ENCODE assay signal across 8 cellular contexts in genomic region chr12:52741378-52742195, GRCh38. TPM values are rescaled to one million over a fixed set of nuclear protein-coding genes. Genes with fewer than 3 reads are reported as not detected.
DNase-seq lines count a peak whose midpoint lies in the region; ATAC-seq and TF ChIP-seq lines count a peak whose summit lies in the region.

No MANE protein-coding gene starts in this region.

- POLR2A ChIA-PET in activated CD4-positive, alpha-beta memory T cell treated with anti-CD3 and anti-CD28 coated beads for 36 hours (lab: Charles Lee), result no interaction called here

- H3K27me3 ChIP-seq in Karpas-422 (ENCODE audit: low read length) (no peaks in the 10 kb centered on the region), prostate gland (replicated peaks; ENCODE audit: insufficient read depth) (no peaks in the 10 kb centered on the region)

- H4K20me1 ChIP-seq in Karpas-422 (ENCODE audit: insufficient read depth, low read depth, low read length), result peaks cover 8% of the 10 kb centered on the region; the same call in 1 of the 2 replicates

- no peak overlapping the region for H2AFZ ChIP-seq in Karpas-422 (ENCODE audit: low read length)

- H3K36me3 ChIP-seq in Karpas-422 (ENCODE audit: insufficient read depth, low read length) (no peaks in the 10 kb centered on the region), prostate gland (no peaks in the 10 kb centered on the region)

- H3K9me3 Mint-ChIP-seq in activated CD4-positive, alpha-beta memory T cell treated with anti-CD3 and anti-CD28 coated beads for 36 hours, result no peaks in the 10 kb centered on the region

- ATAC-seq in HG03469 (IDR thresholded peaks at IDR 0.05; ENCODE audit: unreplicated experiment), result no peak

- no peaks in the 10 kb centered on the region for H3K4me1 Mint-ChIP-seq in activated CD4-positive, alpha-beta memory T cell treated with anti-CD3 and anti-CD28 coated beads for 36 hours (ENCODE audit: low read depth)

- no peaks in the 10 kb centered on the region for H3K9me2 ChIP-seq in Karpas-422 (replicated peaks; ENCODE audit: insufficient read depth, low read length)

- intact Hi-C loops in activated CD4-positive, alpha-beta memory T cell treated with anti-CD3 and anti-CD28 coated beads for 36 hours (cut with micrococcal nuclease), result no loop called here
- intact Hi-C loops in prostate gland (cut with DNase I), result no loop called here

- H3K27me3 Mint-ChIP-seq in activated CD4-positive, alpha-beta memory T cell treated with anti-CD3 and anti-CD28 coated beads for 36 hours, result peaks cover 16% of the 10 kb centered on the region

- DNase-seq in CD1c-positive myeloid dendritic cell (ENCODE audit: extremely low spot score), result peak; percentile 40
- DNase-seq in Karpas-422, result peak; percentile 91
- DNase-seq in activated CD4-positive, alpha-beta memory T cell treated with anti-CD3 and anti-CD28 coated beads for 36 hours, result peak; percentile 69
- DNase-seq in epithelial cell of esophagus (ENCODE audit: low read depth), result peak; percentile 78
- peak; percentile 25 for DNase-seq in prostate gland (ENCODE audit: low spot score)
- no peak for DNase-seq in NCI-H526 (lab: John Stamatoyannopoulos, UW)
- no peak for DNase-seq in NCI-H446 (lab: John Stamatoyannopoulos, UW)

- peak overlapping the region; percentile 46 for H3K4me2 ChIP-seq in Karpas-422 (ENCODE audit: low read depth, low read length, poor library complexity, severe bottlenecking)

- no peak overlapping the region for H3K27ac Mint-ChIP-seq in activated CD4-positive, alpha-beta memory T cell treated with anti-CD3 and anti-CD28 coated beads for 36 hours

- H3K4me3 Mint-ChIP-seq in activated CD4-positive, alpha-beta memory T cell treated with anti-CD3 and anti-CD28 coated beads for 36 hours, result no peak overlapping the region

- no peaks in the 10 kb centered on the region for H3K79me2 ChIP-seq in Karpas-422 (ENCODE audit: low read length)

- TF ChIP-seq CTCF in epithelial cell of esophagus (IDR thresholded peaks at IDR 0.05; ENCODE audit: insufficient read depth, low read depth, low read length, missing control alignments) (no peak), prostate gland (IDR thresholded peaks at IDR 0.05) (no peak)

- H3K4me3 ChIP-seq in Karpas-422 (ENCODE audit: low read length) (no peak overlapping the region), epithelial cell of esophagus (ENCODE audit: low read length) (no peak overlapping the region), prostate gland (no peak overlapping the region)

- no peak for TF ChIP-seq POLR2A in prostate gland (IDR thresholded peaks at IDR 0.05)

- no peaks in the 10 kb centered on the region for H3K9me3 ChIP-seq in Karpas-422 (ENCODE audit: low read length)
- no peaks in the 10 kb centered on the region for H3K9me3 ChIP-seq in prostate gland

- H3K4me1 ChIP-seq in Karpas-422 (ENCODE audit: low read length), result peaks cover 41% of the 10 kb centered on the region
- H3K4me1 ChIP-seq in prostate gland (replicated peaks), result no peaks in the 10 kb centered on the region

- 16% methylated on average over 14 of the region's 16 CpGs for WGBS in prostate gland

- H3K36me3 Mint-ChIP-seq in activated CD4-positive, alpha-beta memory T cell treated with anti-CD3 and anti-CD28 coated beads for 36 hours, result no peaks in the 10 kb centered on the region

- H3K27ac ChIP-seq in Karpas-422 (ENCODE audit: low read length) (no peak overlapping the region), prostate gland (no peak overlapping the region)

- no peak overlapping the region for H3K9ac ChIP-seq in Karpas-422 (ENCODE audit: low read length)

- CTCF ChIA-PET in activated CD4-positive, alpha-beta memory T cell treated with anti-CD3 and anti-CD28 coated beads for 36 hours (lab: Charles Lee), result no interaction called here

RNA-seq across cellular contexts. Expression of gene KRT76, which starts 35.6 kb away (rescaled TPM):
- total RNA-seq in Karpas-422 (2014; rRNA removed; shearing (Covaris generic); ENCODE audit: low replicate concordance), result not detected in 2 replicates
- not detected for total RNA-seq in activated CD4-positive, alpha-beta memory T cell treated with anti-CD3 and anti-CD28 coated beads for 36 hours
- not detected for total RNA-seq in prostate gland

RNA-seq across cellular contexts. Expression of gene KRT77, which starts 38.3 kb away (rescaled TPM):
- not detected in 2 replicates for total RNA-seq in Karpas-422 (2014; rRNA removed; shearing (Covaris generic); ENCODE audit: low replicate concordance)
- total RNA-seq in activated CD4-positive, alpha-beta memory T cell treated with anti-CD3 and anti-CD28 coated beads for 36 hours, result not detected
- total RNA-seq in prostate gland, result under 1 TPM; 0.09 to 0.57 TPM

RNA-seq across cellular contexts. Expression of gene KRT3, which starts 54.3 kb away (rescaled TPM):
- not detected in 2 replicates for total RNA-seq in Karpas-422 (2014; rRNA removed; shearing (Covaris generic); ENCODE audit: low replicate concordance)
- not detected for total RNA-seq in activated CD4-positive, alpha-beta memory T cell treated with anti-CD3 and anti-CD28 coated beads for 36 hours
- total RNA-seq in prostate gland, result not detected

Comparison
In these comparisons a context has a peak if more than half of its experiments do, and no peak if none do; other contexts are left out.
1. DNase-seq: peak in CD1c-positive myeloid dendritic cell (single experiment), Karpas-422 (single experiment), activated CD4-positive, alpha-beta memory T cell treated with anti-CD3 and anti-CD28 coated beads for 36 hours (single experiment), epithelial cell of esophagus (single experiment) and prostate gland (single experiment); none in NCI-H526 (0 of 2) and NCI-H446 (0 of 2).